ENCODE assay signal across 1 cellular context in the genomic region with DNA sequence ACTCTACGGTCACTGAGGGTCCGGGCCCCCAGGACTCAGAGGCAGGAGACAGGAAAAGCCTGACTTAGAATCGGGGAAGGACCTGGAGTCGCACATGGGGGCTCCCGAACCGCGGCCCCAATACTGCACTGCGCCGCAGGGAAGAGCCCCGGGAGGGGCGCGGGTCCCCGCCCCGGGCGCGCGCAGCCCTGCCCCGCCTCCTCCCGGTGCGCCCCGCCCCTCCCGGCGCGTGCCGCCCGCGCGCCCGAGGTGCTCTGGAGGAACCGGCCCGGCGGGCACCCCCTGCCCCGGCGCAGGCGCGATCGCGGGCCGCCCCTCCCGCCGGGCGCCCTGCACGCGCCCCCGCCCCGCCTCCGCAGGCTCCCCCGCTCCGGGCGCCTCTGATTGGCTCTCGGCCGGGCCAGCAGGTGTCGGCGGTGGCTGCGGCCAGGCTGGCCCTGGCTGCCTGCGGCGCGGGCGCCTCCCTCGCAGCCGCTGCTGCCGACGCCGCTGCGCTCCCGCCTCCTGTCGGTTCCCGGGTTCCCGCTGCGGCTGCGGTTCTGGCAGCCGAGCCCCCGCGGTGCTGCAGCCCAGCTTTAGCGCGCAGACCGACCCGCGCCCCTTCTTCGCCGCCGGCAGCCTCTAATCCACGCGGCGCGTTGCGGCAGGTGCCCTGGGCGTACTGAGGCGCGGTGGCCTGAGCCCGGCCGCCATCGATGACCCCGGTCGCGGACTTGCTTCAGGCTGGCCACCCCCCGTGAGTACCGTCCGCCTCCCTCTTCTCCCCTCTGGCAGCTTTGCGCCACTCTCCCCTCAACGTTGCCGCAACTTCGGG.
TF ChIP-seq lines count a peak whose summit lies in the region.

Gene MYRIP (plus strand): TSS at position 429 of the 814 bp plus-strand sequence. CDS start 91,208 bp downstream, outside the sequence.

TF ChIP-seq in IMR-90, 13 proteins besides CTCF, POLR2A, EP300 and RAD21:
- TF ChIP-seq, protein P1, sequence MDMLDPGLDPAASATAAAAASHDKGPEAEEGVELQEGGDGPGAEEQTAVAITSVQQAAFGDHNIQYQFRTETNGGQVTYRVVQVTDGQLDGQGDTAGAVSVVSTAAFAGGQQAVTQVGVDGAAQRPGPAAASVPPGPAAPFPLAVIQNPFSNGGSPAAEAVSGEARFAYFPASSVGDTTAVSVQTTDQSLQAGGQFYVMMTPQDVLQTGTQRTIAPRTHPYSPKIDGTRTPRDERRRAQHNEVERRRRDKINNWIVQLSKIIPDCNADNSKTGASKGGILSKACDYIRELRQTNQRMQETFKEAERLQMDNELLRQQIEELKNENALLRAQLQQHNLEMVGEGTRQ (IDR thresholded peaks at IDR 0.05; ENCODE audit: low read depth, low read length): no peak
- TF ChIP-seq CHD1 (IDR thresholded peaks at IDR 0.05; ENCODE audit: low read depth, low read length) (no peak), SMC3 (IDR thresholded peaks at IDR 0.05; ENCODE audit: low read depth, low read length) (no peak), MXI1 (IDR thresholded peaks at IDR 0.05; ENCODE audit: borderline replicate concordance, low read depth, low read length) (no peak), NFE2L2 (IDR thresholded peaks at IDR 0.05; ENCODE audit: low read depth, low read length) (no peak), RCOR1 (IDR thresholded peaks at IDR 0.05; ENCODE audit: insufficient replicate concordance, low read length) (no peak), MAZ (IDR thresholded peaks at IDR 0.05; ENCODE audit: borderline replicate concordance, low read depth, low read length) (no peak), BHLHE40 (IDR thresholded peaks at IDR 0.05; ENCODE audit: low read depth, low read length) (no peak), CEBPB (IDR thresholded peaks at IDR 0.05; ENCODE audit: low read depth, low read length) (no peak), FOS (IDR thresholded peaks at IDR 0.05; ENCODE audit: low read depth, low read length) (no peak), ELK1 (IDR thresholded peaks at IDR 0.05; ENCODE audit: borderline replicate concordance, low read depth, low read length) (no peak), RFX5 (IDR thresholded peaks at IDR 0.05; ENCODE audit: low read depth, low read length) (no peak), MAFK (IDR thresholded peaks at IDR 0.05; ENCODE audit: low read depth, low read length) (no peak)
